38 cellular contexts compared by ENCODE assay signal in the genomic region with DNA sequence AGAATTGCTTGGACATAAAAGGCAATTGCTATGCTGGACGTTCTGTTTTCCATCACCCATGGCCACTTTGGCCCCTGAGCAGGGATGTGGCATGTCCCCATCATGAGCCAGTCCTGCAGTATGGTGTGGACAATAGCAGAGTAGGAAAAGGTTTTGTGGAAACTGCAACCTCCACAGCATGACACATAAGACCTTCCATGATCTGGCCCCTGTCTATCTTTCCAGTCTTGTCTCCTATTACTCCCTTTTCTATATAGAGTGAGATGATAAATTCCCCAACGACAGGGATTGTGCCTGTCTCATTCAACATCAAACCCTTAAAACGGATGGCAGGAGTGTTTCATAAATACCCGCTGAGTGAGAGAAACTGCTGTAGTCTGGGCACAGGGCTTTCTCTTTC.
"Had no signal": no experiment of that assay in that cellular context is flagged by ENCODE, and none has a peak within 500 bp of the region (broad histone marks: within the 10 kb centered on the region; RNA-seq: fewer than 3 reads in every experiment).

No MANE protein-coding gene starts in this region.

- H3K27ac Mint-ChIP-seq: activated naive CD4-positive, alpha-beta T cell treated with anti-CD3 and anti-CD28 coated beads for 36 hours; activated naive CD4-positive, alpha-beta T cell treated with anti-CD3 and anti-CD28 coated beads, Interleukin-2, amount 10 ng/mL, durations not matched to agents 7 days and 5 days; activated naive CD4-positive, alpha-beta T cell treated with anti-CD3 and anti-CD28 coated beads, Interleukin-2, amount 50 U/mL, for 24 hours; activated naive CD4-positive, alpha-beta T cell treated with anti-CD3 and anti-CD28 coated beads, Interleukin-2, amount 50 U/mL, for 72 hours; activated naive CD8-positive, alpha-beta T cell; activated naive CD8-positive, alpha-beta T cell treated with anti-CD3 and anti-CD28 coated beads for 36 hours; activated naive CD8-positive, alpha-beta T cell treated with anti-CD3 and anti-CD28 coated beads, Interleukin-2, amount 10 ng/mL, durations not matched to agents 7 days and 5 days; activated naive CD8-positive, alpha-beta T cell treated with anti-CD3 and anti-CD28 coated beads, Interleukin-2, amount 50 U/mL, for 24 hours; activated T-cell treated with anti-CD3 and anti-CD28 coated beads, Interleukin-2, amount 50 U/mL, for 24 hours; activated T-cell treated with anti-CD3 and anti-CD28 coated beads, Interleukin-2, amount 50 U/mL, for 72 hours; activated T-helper 1 cell treated with anti-CD3 and anti-CD28 coated beads, Interleukin-12 subunit alpha, Interleukin-12 subunit beta, Interleukin-2, Interleukin-4 antibody, amounts not matched to agents 30 ng/mL and 10 ng/mL and 1 ng/mL, durations not matched to agents 14 hours and 24 hours and 36 hours; activated T-helper 17 cell treated with anti-CD3 and anti-CD28 coated beads, Interleukin-2, amount 50 U/mL, for 72 hours; activated T-helper 2 cell treated with anti-CD3 and anti-CD28 coated beads, Interferon-gamma antibody, Interleukin-2, Interleukin-4, amounts not matched to agents 10 μg/mL and 5 μg/mL and 100 μg/mL, durations not matched to agents 14 hours and 24 hours and 36 hours; brain had no signal

- H3K27ac ChIP-seq: adrenal gland, ascending aorta, body of pancreas, brain microvascular endothelial cell, breast epithelium, cardiac muscle cell had no signal

- H3K4me1 ChIP-seq: adrenal gland, ascending aorta, body of pancreas, breast epithelium had no signal

- H3K4me1 Mint-ChIP-seq: activated naive CD4-positive, alpha-beta T cell treated with anti-CD3 and anti-CD28 coated beads, Interleukin-2, amount 10 ng/mL, durations not matched to agents 7 days and 5 days; activated naive CD4-positive, alpha-beta T cell treated with anti-CD3 and anti-CD28 coated beads, Interleukin-2, amount 50 U/mL, for 24 hours; activated naive CD8-positive, alpha-beta T cell treated with anti-CD3 and anti-CD28 coated beads for 36 hours; activated naive CD8-positive, alpha-beta T cell treated with anti-CD3 and anti-CD28 coated beads, Interleukin-2, amount 10 ng/mL, durations not matched to agents 7 days and 5 days; activated naive CD8-positive, alpha-beta T cell treated with anti-CD3 and anti-CD28 coated beads, Interleukin-2, amount 50 U/mL, for 24 hours; activated T-helper 17 cell treated with anti-CD3 and anti-CD28 coated beads, Interleukin-2, amount 50 U/mL, for 72 hours; brain; central memory CD8-positive, alpha-beta T cell had no signal

- H3K4me3 ChIP-seq: adrenal gland, ascending aorta, body of pancreas, breast epithelium, cardiac muscle cell had no signal

- ATAC-seq: activated naive CD4-positive, alpha-beta T cell treated with anti-CD3 and anti-CD28 coated beads, Interleukin-2, amount 50 U/mL, for 72 hours; activated naive CD8-positive, alpha-beta T cell treated with anti-CD3 and anti-CD28 coated beads, Interleukin-2, amount 50 U/mL, for 24 hours; activated T-cell treated with anti-CD3 and anti-CD28 coated beads, Interleukin-2, amount 50 U/mL, for 4 hours; activated T-cell treated with anti-CD3 and anti-CD28 coated beads, Interleukin-2, amount 50 U/mL, for 72 hours; activated T-helper 17 cell treated with anti-CD3 and anti-CD28 coated beads, Interleukin-2, amount 50 U/mL, for 72 hours; body of pancreas had no signal

- H3K27me3 Mint-ChIP-seq: activated naive CD4-positive, alpha-beta T cell treated with anti-CD3 and anti-CD28 coated beads, Interleukin-2, amount 50 U/mL, for 24 hours; activated naive CD8-positive, alpha-beta T cell; activated naive CD8-positive, alpha-beta T cell treated with anti-CD3 and anti-CD28 coated beads, Interleukin-2, amount 50 U/mL, for 24 hours had no signal

- DNase-seq: activated effector memory CD4-positive, alpha-beta T cell treated with anti-CD3 and anti-CD28 coated beads, Interleukin-2, amount 50 U/mL, for 16 hours; activated gamma-delta T cell; activated gamma-delta T cell treated with Interleukin-2 at 50 U/mL for 16 hours; activated naive CD4-positive, alpha-beta T cell; activated naive CD4-positive, alpha-beta T cell treated with anti-CD3 and anti-CD28 coated beads for 36 hours; activated naive CD4-positive, alpha-beta T cell treated with anti-CD3 and anti-CD28 coated beads, Interleukin-2, amount 10 ng/mL, durations not matched to agents 7 days and 5 days; activated naive CD4-positive, alpha-beta T cell treated with anti-CD3 and anti-CD28 coated beads, Interleukin-2, amount 50 U/mL, for 16 hours; activated naive CD4-positive, alpha-beta T cell treated with Interleukin-2 at 50 U/mL for 16 hours; activated naive CD8-positive, alpha-beta T cell treated with anti-CD3 and anti-CD28 coated beads for 36 hours; activated naive CD8-positive, alpha-beta T cell treated with anti-CD3 and anti-CD28 coated beads, Interleukin-2, amount 10 ng/mL, durations not matched to agents 7 days and 5 days; activated naive CD8-positive, alpha-beta T cell treated with anti-CD3 and anti-CD28 coated beads, Interleukin-2, amount 50 U/mL, for 24 hours; activated T-cell treated with anti-CD3 and anti-CD28 coated beads for 4 hours; activated T-cell treated with anti-CD3 and anti-CD28 coated beads, Interleukin-2, amount 50 U/mL, for 1 hour; activated T-cell treated with anti-CD3 and anti-CD28 coated beads, Interleukin-2, amount 50 U/mL, for 24 hours; activated T-cell treated with anti-CD3 and anti-CD28 coated beads, Interleukin-2, amount 50 U/mL, for 4 hours; activated T-cell treated with anti-CD3 and anti-CD28 coated beads, Interleukin-2, amount 50 U/mL, for 48 hours; activated T-cell treated with anti-CD3 and anti-CD28 coated beads, Interleukin-2, amount 50 U/mL, for 72 hours; adrenal gland; amniotic stem cell; amygdala; anterior cingulate cortex; aorta; body of pancreas; brain microvascular endothelial cell; caudate nucleus; central memory CD4-positive, alpha-beta T cell; cerebellar nuclear complex had no signal

- H3K4me3 Mint-ChIP-seq: activated naive CD4-positive, alpha-beta T cell treated with anti-CD3 and anti-CD28 coated beads for 36 hours; activated naive CD4-positive, alpha-beta T cell treated with anti-CD3 and anti-CD28 coated beads, Interleukin-2, amount 10 ng/mL, durations not matched to agents 7 days and 5 days; activated naive CD4-positive, alpha-beta T cell treated with anti-CD3 and anti-CD28 coated beads, Interleukin-2, amount 50 U/mL, for 24 hours; activated naive CD8-positive, alpha-beta T cell; activated naive CD8-positive, alpha-beta T cell treated with anti-CD3 and anti-CD28 coated beads for 36 hours; activated naive CD8-positive, alpha-beta T cell treated with anti-CD3 and anti-CD28 coated beads, Interleukin-2, amount 10 ng/mL, durations not matched to agents 7 days and 5 days; activated naive CD8-positive, alpha-beta T cell treated with anti-CD3 and anti-CD28 coated beads, Interleukin-2, amount 50 U/mL, for 24 hours; activated T-cell treated with anti-CD3 and anti-CD28 coated beads, Interleukin-2, amount 50 U/mL, for 24 hours; activated T-cell treated with anti-CD3 and anti-CD28 coated beads, Interleukin-2, amount 50 U/mL, for 4 hours; activated T-cell treated with anti-CD3 and anti-CD28 coated beads, Interleukin-2, amount 50 U/mL, for 72 hours; activated T-helper 1 cell treated with anti-CD3 and anti-CD28 coated beads, Interleukin-12 subunit alpha, Interleukin-12 subunit beta, Interleukin-2, Interleukin-4 antibody, amounts not matched to agents 30 ng/mL and 10 ng/mL and 1 ng/mL, durations not matched to agents 14 hours and 24 hours and 36 hours; activated T-helper 17 cell treated with anti-CD3 and anti-CD28 coated beads, Interleukin-2, amount 50 U/mL, for 72 hours; brain; central memory CD8-positive, alpha-beta T cell had no signal

- H3K9me3 Mint-ChIP-seq: activated naive CD4-positive, alpha-beta T cell treated with anti-CD3 and anti-CD28 coated beads, Interleukin-2, amount 50 U/mL, for 24 hours; activated naive CD8-positive, alpha-beta T cell treated with anti-CD3 and anti-CD28 coated beads for 36 hours; central memory CD8-positive, alpha-beta T cell had no signal

- H3K27me3 ChIP-seq: adrenal gland, ascending aorta, body of pancreas, brain microvascular endothelial cell, breast epithelium, cardiac muscle cell had no signal

- H3K36me3 Mint-ChIP-seq: activated naive CD4-positive, alpha-beta T cell treated with anti-CD3 and anti-CD28 coated beads, Interleukin-2, amount 10 ng/mL, durations not matched to agents 7 days and 5 days; activated naive CD8-positive, alpha-beta T cell; brain had no signal

- H3K9me3 ChIP-seq: adrenal gland, ascending aorta, body of pancreas, breast epithelium had no signal

- H3K36me3 ChIP-seq: adrenal gland, ascending aorta, brain microvascular endothelial cell, breast epithelium, cardiac muscle cell had no signal
